ENCODE assay signal across 1 cellular context in the genomic region with DNA sequence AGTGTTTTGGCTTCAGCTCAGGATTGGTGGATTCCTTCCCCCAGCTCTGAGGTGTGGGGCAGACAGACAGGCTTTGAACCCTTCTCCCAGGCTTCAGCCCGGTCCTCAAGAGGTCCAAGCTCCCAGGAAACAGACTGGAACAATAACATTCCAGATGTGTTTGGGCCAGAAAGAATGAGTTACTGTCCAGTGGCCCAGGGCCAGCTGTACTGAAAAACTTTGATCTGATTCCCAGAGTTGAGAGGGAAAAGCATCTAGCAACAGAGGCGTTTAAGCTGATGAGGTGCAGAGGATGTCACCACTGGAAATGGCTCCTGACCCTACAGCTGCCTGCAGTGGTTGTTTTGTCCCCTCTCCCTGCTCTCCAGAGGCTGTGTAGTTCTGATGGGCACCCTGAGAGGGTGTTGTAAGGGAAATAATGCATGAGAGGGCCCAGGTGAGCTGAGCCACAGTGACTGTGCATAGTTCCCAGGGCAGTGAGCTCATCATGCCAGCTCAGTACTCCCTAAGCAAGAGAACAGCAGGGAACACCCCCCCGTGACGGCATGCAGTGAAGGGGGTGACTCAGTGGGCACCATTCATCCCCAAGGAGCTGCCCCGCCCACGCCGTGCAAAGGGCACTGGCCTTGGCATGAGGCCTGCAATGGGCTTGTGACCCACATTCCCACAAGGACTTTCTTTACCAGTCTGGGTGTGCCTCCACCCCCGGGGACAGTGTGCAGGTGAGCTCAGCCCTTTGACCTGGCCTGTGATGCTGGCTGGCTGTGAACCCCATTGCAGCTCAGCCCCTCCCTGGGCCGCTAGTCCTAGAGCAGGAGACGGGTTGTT.
TF ChIP-seq lines count a peak whose summit lies in the region.

No MANE protein-coding gene starts in this region.

TF ChIP-seq in HepG2, 621 proteins besides CTCF, POLR2A, EP300 and RAD21 (continued from another document):
- TF ChIP-seq SP5 (CRISPR knock-in tag; IDR thresholded peaks at IDR 0.05; ENCODE audit: borderline replicate concordance, low read depth) (0 out of 2 replicates have a peak, but pooled peaks have one; percentile 43), NAIF1 (CRISPR knock-in tag; IDR thresholded peaks at IDR 0.05; ENCODE audit: borderline replicate concordance) (no peak)
